In genomic region chr22:23034621-23035556, GRCh38 we compare ENCODE assay signal across 1 cellular context.
TF ChIP-seq lines count a peak whose summit lies in the region.

No MANE protein-coding gene starts in this region.

TF ChIP-seq in GM12878, 131 proteins besides CTCF, POLR2A, EP300 and RAD21 (continued from another document):
- no peak for TF ChIP-seq SKIL (IDR thresholded peaks at IDR 0.05; ENCODE audit: low read depth, poor library complexity, severe bottlenecking)
- TF ChIP-seq PKNOX1 (IDR thresholded peaks at IDR 0.05) = 0 out of 2 replicates have a peak, but pooled peaks have one; percentile 10
